In genomic region chr4:150418757-150419410, GRCh38 we compare ENCODE assay signal across 32 cellular contexts.
"Had no signal": no experiment of that assay in that cellular context is flagged by ENCODE, and none has a peak within 500 bp of the region (broad histone marks: within the 10 kb centered on the region; RNA-seq: fewer than 3 reads in every experiment).

No MANE protein-coding gene starts in this region.

- H3K4me3 Mint-ChIP-seq: activated CD4-positive, alpha-beta memory T cell treated with anti-CD3 and anti-CD28 coated beads for 36 hours; activated naive CD4-positive, alpha-beta T cell treated with anti-CD3 and anti-CD28 coated beads, Interleukin-2, amount 10 ng/mL, durations not matched to agents 7 days and 5 days; activated naive CD8-positive, alpha-beta T cell treated with anti-CD3 and anti-CD28 coated beads, Interleukin-2, amount 10 ng/mL, durations not matched to agents 7 days and 5 days; memory B cell; naive thymus-derived CD8-positive, alpha-beta T cell; stimulated activated memory B cell treated with anti-CD40 and anti-IgM and Interleukin-4, amounts not matched to agents 10 μg/mL and 1 μg/mL and 100 μg/mL, for 72 hours; stimulated activated naive CD8-positive, alpha-beta T cell treated with anti-CD3 and anti-CD28 coated beads, Interleukin-15, amount 100 ng/mL, for 72 hours; T-helper 1 cell treated with Interleukin-12 subunit alpha and Interleukin-12 subunit beta and Interleukin-4 antibody, amounts not matched to agents 30 μg/mL and 1 μg/mL, for 36 hours had no signal

- H3K4me3 ChIP-seq: esophagus muscularis mucosa, smooth muscle cell, thyroid gland, upper lobe of left lung, vagina had no signal

- H3K4me1 ChIP-seq: esophagus muscularis mucosa, thyroid gland, upper lobe of left lung, vagina had no signal

- FAIRE-seq: TTC549 had no signal

- H3K27me3 Mint-ChIP-seq: activated CD4-positive, alpha-beta memory T cell treated with anti-CD3 and anti-CD28 coated beads for 36 hours; activated naive CD4-positive, alpha-beta T cell treated with anti-CD3 and anti-CD28 coated beads, Interleukin-2, amount 10 ng/mL, durations not matched to agents 7 days and 5 days; activated naive CD8-positive, alpha-beta T cell treated with anti-CD3 and anti-CD28 coated beads, Interleukin-2, amount 10 ng/mL, durations not matched to agents 7 days and 5 days; memory B cell; naive thymus-derived CD8-positive, alpha-beta T cell; stimulated activated memory B cell treated with anti-CD40 and anti-IgM and Interleukin-4, amounts not matched to agents 10 μg/mL and 1 μg/mL and 100 μg/mL, for 72 hours; stimulated activated naive CD8-positive, alpha-beta T cell treated with anti-CD3 and anti-CD28 coated beads, Interleukin-15, amount 100 ng/mL, for 72 hours had no signal

- H3K4me2 ChIP-seq: smooth muscle cell had no signal

- H3K9me3 ChIP-seq: esophagus muscularis mucosa, thyroid gland, upper lobe of left lung, vagina had no signal

- H3K27me3 ChIP-seq: esophagus muscularis mucosa, thyroid gland, upper lobe of left lung, vagina had no signal

- H3K9me3 Mint-ChIP-seq: activated CD4-positive, alpha-beta memory T cell treated with anti-CD3 and anti-CD28 coated beads for 36 hours; activated naive CD4-positive, alpha-beta T cell treated with anti-CD3 and anti-CD28 coated beads, Interleukin-2, amount 10 ng/mL, durations not matched to agents 7 days and 5 days; activated naive CD8-positive, alpha-beta T cell treated with anti-CD3 and anti-CD28 coated beads, Interleukin-2, amount 10 ng/mL, durations not matched to agents 7 days and 5 days; memory B cell; naive thymus-derived CD8-positive, alpha-beta T cell; stimulated activated memory B cell treated with anti-CD40 and anti-IgM and Interleukin-4, amounts not matched to agents 10 μg/mL and 1 μg/mL and 100 μg/mL, for 72 hours; stimulated activated naive CD8-positive, alpha-beta T cell treated with anti-CD3 and anti-CD28 coated beads, Interleukin-15, amount 100 ng/mL, for 72 hours; T-helper 1 cell treated with Interleukin-12 subunit alpha and Interleukin-12 subunit beta and Interleukin-4 antibody, amounts not matched to agents 30 μg/mL and 1 μg/mL, for 36 hours had no signal

- H3K36me3 ChIP-seq: esophagus muscularis mucosa, thyroid gland, vagina, WERI-Rb-1 had no signal

- ATAC-seq: activated CD4-positive, CD25-positive, alpha-beta regulatory T cell treated with anti-CD3 and anti-CD28 coated beads, Interleukin-2, amount 50 U/mL, for 24 hours; left colon; naive thymus-derived CD8-positive, alpha-beta T cell; stimulated activated memory B cell treated with anti-CD40 and anti-IgM and Interleukin-4, amounts not matched to agents 10 μg/mL and 1 μg/mL and 100 μg/mL, for 72 hours; stimulated activated naive CD8-positive, alpha-beta T cell treated with anti-CD3 and anti-CD28 coated beads, Interleukin-15, amount 100 ng/mL, for 72 hours had no signal

- H3K4me1 Mint-ChIP-seq: activated naive CD4-positive, alpha-beta T cell treated with anti-CD3 and anti-CD28 coated beads, Interleukin-2, amount 10 ng/mL, durations not matched to agents 7 days and 5 days; activated naive CD8-positive, alpha-beta T cell treated with anti-CD3 and anti-CD28 coated beads, Interleukin-2, amount 10 ng/mL, durations not matched to agents 7 days and 5 days; memory B cell; stimulated activated memory B cell treated with anti-CD40 and anti-IgM and Interleukin-4, amounts not matched to agents 10 μg/mL and 1 μg/mL and 100 μg/mL, for 72 hours; stimulated activated naive CD8-positive, alpha-beta T cell treated with anti-CD3 and anti-CD28 coated beads, Interleukin-15, amount 100 ng/mL, for 72 hours had no signal

- H3K27ac Mint-ChIP-seq: activated CD4-positive, alpha-beta memory T cell treated with anti-CD3 and anti-CD28 coated beads for 36 hours; activated naive CD4-positive, alpha-beta T cell treated with anti-CD3 and anti-CD28 coated beads, Interleukin-2, amount 10 ng/mL, durations not matched to agents 7 days and 5 days; activated naive CD8-positive, alpha-beta T cell treated with anti-CD3 and anti-CD28 coated beads, Interleukin-2, amount 10 ng/mL, durations not matched to agents 7 days and 5 days; memory B cell; naive thymus-derived CD8-positive, alpha-beta T cell; stimulated activated memory B cell treated with anti-CD40 and anti-IgM and Interleukin-4, amounts not matched to agents 10 μg/mL and 1 μg/mL and 100 μg/mL, for 72 hours; stimulated activated naive CD8-positive, alpha-beta T cell treated with anti-CD3 and anti-CD28 coated beads, Interleukin-15, amount 100 ng/mL, for 72 hours; T-helper 1 cell treated with Interleukin-12 subunit alpha and Interleukin-12 subunit beta and Interleukin-4 antibody, amounts not matched to agents 30 μg/mL and 1 μg/mL, for 36 hours had no signal

- H3K27ac ChIP-seq: esophagus muscularis mucosa, thyroid gland, upper lobe of left lung, vagina, WERI-Rb-1 had no signal

- DNase-seq: activated CD4-positive, alpha-beta memory T cell treated with anti-CD3 and anti-CD28 coated beads for 36 hours; activated CD4-positive, alpha-beta T cell treated with anti-CD3 and anti-CD28 coated beads for 48 hours; activated CD8-positive, alpha-beta memory T cell treated with anti-CD3 and anti-CD28 coated beads, Interleukin-2, amount 50 U/mL, for 4 hours; activated gamma-delta T cell; activated naive CD4-positive, alpha-beta T cell treated with anti-CD3 and anti-CD28 coated beads, Interleukin-2, amount 10 ng/mL, durations not matched to agents 7 days and 5 days; activated naive CD8-positive, alpha-beta T cell treated with anti-CD3 and anti-CD28 coated beads, Interleukin-2, amount 10 ng/mL, durations not matched to agents 7 days and 5 days; activated T-cell treated with anti-CD3 and anti-CD28 coated beads, Interleukin-2, amount 50 U/mL, for 1 hour; amniotic stem cell; central memory CD4-positive, alpha-beta T cell; hippocampal formation; kidney; left colon; midbrain; naive thymus-derived CD8-positive, alpha-beta T cell; posterior cingulate gyrus; stimulated activated CD4-positive, alpha-beta T cell treated with anti-CD3 and anti-CD28 coated beads, Interleukin-1b, Interleukin-23, amount 100 ng/mL, for 48 hours; stimulated activated CD4-positive, alpha-beta T cell treated with anti-CD3 and anti-CD28 coated beads, Interleukin-4, amount 100 ng/mL, for 4 hours; stimulated activated CD8-positive, alpha-beta memory T cell treated with anti-CD3 and anti-CD28 coated beads, Interleukin-4, amount 100 ng/mL, for 48 hours; stimulated activated naive CD8-positive, alpha-beta T cell treated with anti-CD3 and anti-CD28 coated beads, Interleukin-15, amount 100 ng/mL, for 72 hours; SW 1271; T-helper 9 cell; thyroid gland; upper lobe of left lung; WERI-Rb-1 had no signal
